ENCODE assay signal across 17 cellular contexts in the genomic region with DNA sequence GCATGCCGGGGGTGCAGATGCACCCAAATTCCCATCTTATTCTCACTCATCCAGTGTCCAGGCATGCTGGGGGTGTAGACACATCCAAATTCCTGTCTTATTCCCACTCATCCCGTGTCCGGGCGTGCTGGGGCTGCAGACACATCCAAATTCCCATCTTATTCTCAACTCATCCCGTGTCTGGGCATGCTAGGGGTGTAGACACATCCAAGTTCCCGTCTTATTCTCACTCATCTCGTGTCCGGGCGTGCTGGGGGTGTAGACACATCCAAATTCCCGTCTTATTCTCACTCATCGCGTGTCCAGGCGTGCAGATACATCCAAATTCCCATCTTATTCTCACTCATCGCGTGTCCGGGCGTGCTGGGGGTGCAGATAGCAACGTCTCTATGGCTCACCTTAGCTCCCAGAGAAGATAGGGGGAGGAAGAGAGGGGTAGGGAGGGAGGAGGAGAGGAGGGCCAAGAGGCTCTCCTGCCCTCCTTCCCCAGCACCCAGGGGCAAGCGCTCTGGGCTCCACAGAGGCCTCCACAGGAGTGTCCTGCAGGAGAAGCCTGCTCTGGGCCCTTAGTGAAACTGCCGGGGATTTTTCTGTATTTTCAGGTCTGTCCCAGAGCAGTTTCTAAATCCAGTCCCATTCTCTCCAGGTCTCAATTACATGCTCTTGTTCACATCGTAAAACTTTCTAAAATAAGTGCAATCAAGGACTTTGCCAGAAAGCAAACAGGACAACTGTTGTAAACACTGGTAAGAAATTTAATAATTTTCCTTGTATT.
A peak's percentile ranks its signal among the peaks of the same experiment; 100 is the strongest.
DNase-seq lines count a peak whose midpoint lies in the region; ATAC-seq and TF ChIP-seq lines count a peak whose summit lies in the region.
"Had no signal": no experiment of that assay in that cellular context is flagged by ENCODE, and none has a peak within 500 bp of the region (broad histone marks: within the 10 kb centered on the region; RNA-seq: fewer than 3 reads in every experiment).

No MANE protein-coding gene starts in this region.

- no peak overlapping the region for H3K27ac Mint-ChIP-seq in stimulated activated naive CD8-positive, alpha-beta T cell treated with anti-CD3 and anti-CD28 coated beads, Interleukin-15, amount 100 ng/mL, for 72 hours
- H3K27ac Mint-ChIP-seq in mesothelial cell of epicardium: peak overlapping the region; percentile 59

- peaks cover 6 to 23% of the 10 kb centered on the region in 2 donors for H3K9me3 Mint-ChIP-seq in stimulated activated naive CD8-positive, alpha-beta T cell treated with anti-CD3 and anti-CD28 coated beads, Interleukin-15, amount 100 ng/mL, for 72 hours
- H3K9me3 Mint-ChIP-seq in mesothelial cell of epicardium: peaks cover 8% of the 10 kb centered on the region

- H3K4me3 Mint-ChIP-seq in stimulated activated naive CD8-positive, alpha-beta T cell treated with anti-CD3 and anti-CD28 coated beads, Interleukin-15, amount 100 ng/mL, for 72 hours: no peak overlapping the region
- no peak overlapping the region for H3K4me3 Mint-ChIP-seq in mesothelial cell of epicardium

- TF ChIP-seq EP300 in esophagus muscularis mucosa (IDR thresholded peaks at IDR 0.05): no peak

- TF ChIP-seq CTCF in coronary artery (IDR thresholded peaks at IDR 0.05) (no peak), mesothelial cell of epicardium (IDR thresholded peaks at IDR 0.05; ENCODE audit: unreplicated experiment) (no peak), esophagus muscularis mucosa (IDR thresholded peaks at IDR 0.05) (no peak)

- H3K4me3 ChIP-seq in coronary artery: no peak overlapping the region
- H3K4me3 ChIP-seq in esophagus muscularis mucosa: no peak overlapping the region
- H3K4me3 ChIP-seq: MG63, testis had no signal

- no peak overlapping the region for H3K27ac ChIP-seq in coronary artery
- H3K27ac ChIP-seq in esophagus muscularis mucosa (replicated peaks in 1 of 4): no peak overlapping the region
- H3K27ac ChIP-seq: parathyroid adenoma, testis had no signal

- peak; percentile 22 for ATAC-seq in stimulated activated naive CD8-positive, alpha-beta T cell treated with anti-CD3 and anti-CD28 coated beads, Interleukin-15, amount 100 ng/mL, for 72 hours
- no peak for ATAC-seq in stimulated activated naive CD8-positive, alpha-beta T cell treated with anti-CD3 and anti-CD28 coated beads, Interleukin-15, Interleukin-2, amounts not matched to agents 100 U/mL and 50 U/mL, for 24 hours

- no peaks in the 10 kb centered on the region for H3K27me3 ChIP-seq in esophagus muscularis mucosa
- H3K27me3 ChIP-seq: MG63, testis had no signal

- DNase-seq in stimulated activated naive CD8-positive, alpha-beta T cell treated with anti-CD3 and anti-CD28 coated beads, Interleukin-15, amount 100 ng/mL, for 72 hours: no peak
- DNase-seq in stimulated activated naive CD8-positive, alpha-beta T cell treated with anti-CD3 and anti-CD28 coated beads, Interleukin-15, Interleukin-2, amounts not matched to agents 100 U/mL and 50 U/mL, for 24 hours: no peak
- DNase-seq in coronary artery (ENCODE audit: low spot score): peak; percentile 24
- no peak for DNase-seq in mesothelial cell of epicardium (ENCODE audit: low spot score in 2 of 2, unreplicated experiment in 2 of 2)
- peak; percentile 32 for DNase-seq in ureter (ENCODE audit: low spot score)
- DNase-seq in stimulated activated CD4-positive, alpha-beta T cell treated with anti-CD3 and anti-CD28 coated beads, Interleukin-2, amount 100 ng/mL, for 24 hours: no peak
- DNase-seq in esophagus muscularis mucosa (ENCODE audit: extremely low spot score): no peak
- DNase-seq in Kasumi-1 (lab: John Stamatoyannopoulos, UW): no peak
- DNase-seq: activated CD4-positive, alpha-beta T cell treated with anti-CD3 and anti-CD28 coated beads for 1 hour; hippocampal formation; MG63; NCI-H187; NCI-H446 treated with DMSO at 0.1 percent for 48 hours; Right ventricle myocardium superior; stimulated activated CD4-positive, alpha-beta T cell treated with anti-CD3 and anti-CD28 coated beads, Interleukin-4, amount 100 ng/mL, for 1 hour; testis had no signal

- no peaks in the 10 kb centered on the region for H3K27me3 Mint-ChIP-seq in stimulated activated naive CD8-positive, alpha-beta T cell treated with anti-CD3 and anti-CD28 coated beads, Interleukin-15, amount 100 ng/mL, for 72 hours
- H3K27me3 Mint-ChIP-seq in mesothelial cell of epicardium (ENCODE audit: low read depth): no peaks in the 10 kb centered on the region

- H3K9me3 ChIP-seq in esophagus muscularis mucosa: no peaks in the 10 kb centered on the region
- H3K9me3 ChIP-seq: MG63, testis had no signal

- 88% methylated on average over 21 of the region's 21 CpGs for WGBS in esophagus muscularis mucosa

- H3K4me1 ChIP-seq in esophagus muscularis mucosa: peaks cover 12 to 48% (median 39%) of the 10 kb centered on the region in 4 donors
- H3K4me1 ChIP-seq: parathyroid adenoma had no signal

- no peak for TF ChIP-seq POLR2A in esophagus muscularis mucosa (IDR thresholded peaks at IDR 0.05; ENCODE audit: low read depth)

- intact Hi-C loops in esophagus muscularis mucosa (cut with DNase I): no loop called here

- H3K36me3 Mint-ChIP-seq in mesothelial cell of epicardium: peaks cover 24% of the 10 kb centered on the region

- H3K36me3 ChIP-seq in esophagus muscularis mucosa: peaks cover 0 to 32% (median 4%) of the 10 kb centered on the region in 4 donors

- H3K4me1 Mint-ChIP-seq in stimulated activated naive CD8-positive, alpha-beta T cell treated with anti-CD3 and anti-CD28 coated beads, Interleukin-15, amount 100 ng/mL, for 72 hours: peaks cover 11% of the 10 kb centered on the region
- peaks cover 20% of the 10 kb centered on the region for H3K4me1 Mint-ChIP-seq in mesothelial cell of epicardium

Comparison
In these comparisons a context has a peak if more than half of its experiments do, and no peak if none do; other contexts are left out.
1. DNase-seq: peak in coronary artery (single experiment) and ureter (single experiment); none in stimulated activated naive CD8-positive, alpha-beta T cell treated with anti-CD3 and anti-CD28 coated beads, Interleukin-15, amount 100 ng/mL, for 72 hours (0 of 2), stimulated activated naive CD8-positive, alpha-beta T cell treated with anti-CD3 and anti-CD28 coated beads, Interleukin-15, Interleukin-2, amounts not matched to agents 100 U/mL and 50 U/mL, for 24 hours (single experiment), mesothelial cell of epicardium (0 of 2), stimulated activated CD4-positive, alpha-beta T cell treated with anti-CD3 and anti-CD28 coated beads, Interleukin-2, amount 100 ng/mL, for 24 hours (0 of 2), esophagus muscularis mucosa (single experiment) and Kasumi-1 (0 of 2).